1 cellular context compared by ENCODE assay signal in the genomic region with DNA sequence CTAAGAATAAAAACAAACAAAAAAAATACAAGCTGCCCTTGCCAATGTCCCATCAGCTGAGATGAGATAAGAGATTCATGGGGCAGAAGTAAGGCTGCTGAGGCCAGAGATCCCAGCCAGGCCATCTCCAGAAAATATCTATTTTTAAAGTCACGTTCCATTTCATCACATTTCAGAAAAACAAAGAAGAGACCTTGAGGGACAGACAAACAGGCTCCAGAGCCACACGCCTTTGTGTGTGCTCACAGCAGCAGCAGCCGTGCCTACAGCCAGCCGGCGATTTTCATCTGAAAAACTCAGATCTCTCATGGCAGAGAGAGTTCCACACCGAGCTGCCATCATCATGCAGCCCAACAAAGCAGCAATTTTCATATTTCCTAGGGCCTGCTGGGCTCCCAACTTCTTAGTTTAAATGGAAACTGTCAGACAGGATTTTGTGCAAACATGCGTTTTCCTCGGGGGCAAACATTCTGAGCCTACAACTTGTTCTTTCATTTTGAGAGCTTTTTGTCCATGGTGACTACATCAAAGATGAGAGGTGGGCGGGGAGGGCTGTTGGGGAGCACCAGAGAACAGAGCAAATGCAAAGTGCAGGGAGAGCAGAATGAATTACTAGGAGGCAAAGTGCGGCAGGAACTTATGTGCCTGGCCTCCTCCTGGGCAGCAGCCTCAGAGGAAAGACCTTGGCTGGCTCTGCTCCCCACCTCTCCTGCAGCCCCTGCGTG.
TF ChIP-seq lines count a peak whose summit lies in the region.

No MANE protein-coding gene starts in this region.

TF ChIP-seq in HEK293, 187 proteins besides CTCF, POLR2A, EP300 and RAD21 (continued from another document):
- TF ChIP-seq MEIS1 (CRISPR knock-in tag; IDR thresholded peaks at IDR 0.05; ENCODE audit: borderline replicate concordance), result no peak
- no peak for TF ChIP-seq ZNF140 (tag by site-specific recombination; IDR thresholded peaks at IDR 0.05)
- 0 out of 2 replicates have a peak, but pooled peaks have one; percentile 26 for TF ChIP-seq TRIM28 (IDR thresholded peaks at IDR 0.05; ENCODE audit: borderline replicate concordance, low read length)
